1 cellular context compared by ENCODE assay signal in the genomic region with DNA sequence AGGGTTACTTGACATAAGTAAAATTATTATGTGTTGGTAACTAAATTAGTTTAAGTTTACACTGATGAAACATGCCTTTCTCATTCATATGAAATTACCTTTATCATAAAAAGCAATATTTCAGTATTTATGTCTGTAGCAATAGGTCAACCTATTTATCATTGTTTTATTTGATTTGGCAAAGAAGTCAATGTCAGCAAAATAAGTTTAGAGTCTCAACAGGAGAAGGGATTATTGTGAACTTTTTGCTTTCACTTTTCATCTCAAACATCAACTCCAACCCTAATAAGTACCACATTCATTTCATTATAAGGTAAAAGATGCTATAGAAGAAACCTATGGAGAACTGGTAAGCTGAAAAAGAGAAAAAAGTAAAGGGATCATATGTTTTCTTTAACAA.
TF ChIP-seq lines count a peak whose summit lies in the region.

No MANE protein-coding gene starts in this region.

TF ChIP-seq in HepG2, 621 proteins besides CTCF, POLR2A, EP300 and RAD21 (continued from another document):
- TF ChIP-seq ZNF589 (CRISPR knock-in tag; conservative IDR thresholded peaks at IDR 0.05) (no peak), ZNF20 (CRISPR knock-in tag; IDR thresholded peaks at IDR 0.05) (no peak), GPN1 (CRISPR knock-in tag; IDR thresholded peaks at IDR 0.05; ENCODE audit: borderline replicate concordance) (no peak), ELF1 (CRISPR knock-in tag; IDR thresholded peaks at IDR 0.05) (no peak), ZC3H13 (CRISPR knock-in tag; IDR thresholded peaks at IDR 0.05) (no peak), SKI (IDR thresholded peaks at IDR 0.05; ENCODE audit: partially characterized antibody) (no peak), PRMT3 (CRISPR knock-in tag; IDR thresholded peaks at IDR 0.05; ENCODE audit: borderline replicate concordance, low read depth) (no peak), ZNF772 (CRISPR knock-in tag; IDR thresholded peaks at IDR 0.05) (no peak), ZFP36L1 (CRISPR knock-in tag; IDR thresholded peaks at IDR 0.05) (no peak), HNRNPLL (IDR thresholded peaks at IDR 0.05; ENCODE audit: low read depth, low read length, poor library complexity, severe bottlenecking) (no peak), CBFB (CRISPR knock-in tag; IDR thresholded peaks at IDR 0.05) (no peak), MAFK (conservative IDR thresholded peaks at IDR 0.05 in 1 of 2, IDR thresholded peaks at IDR 0.05 in 1 of 2; ENCODE audit: low read length in 2 of 2) (peak in 1 of 2 experiments; percentile 77; a peak in 3 of 4 replicates)
- TF ChIP-seq, protein P1, sequence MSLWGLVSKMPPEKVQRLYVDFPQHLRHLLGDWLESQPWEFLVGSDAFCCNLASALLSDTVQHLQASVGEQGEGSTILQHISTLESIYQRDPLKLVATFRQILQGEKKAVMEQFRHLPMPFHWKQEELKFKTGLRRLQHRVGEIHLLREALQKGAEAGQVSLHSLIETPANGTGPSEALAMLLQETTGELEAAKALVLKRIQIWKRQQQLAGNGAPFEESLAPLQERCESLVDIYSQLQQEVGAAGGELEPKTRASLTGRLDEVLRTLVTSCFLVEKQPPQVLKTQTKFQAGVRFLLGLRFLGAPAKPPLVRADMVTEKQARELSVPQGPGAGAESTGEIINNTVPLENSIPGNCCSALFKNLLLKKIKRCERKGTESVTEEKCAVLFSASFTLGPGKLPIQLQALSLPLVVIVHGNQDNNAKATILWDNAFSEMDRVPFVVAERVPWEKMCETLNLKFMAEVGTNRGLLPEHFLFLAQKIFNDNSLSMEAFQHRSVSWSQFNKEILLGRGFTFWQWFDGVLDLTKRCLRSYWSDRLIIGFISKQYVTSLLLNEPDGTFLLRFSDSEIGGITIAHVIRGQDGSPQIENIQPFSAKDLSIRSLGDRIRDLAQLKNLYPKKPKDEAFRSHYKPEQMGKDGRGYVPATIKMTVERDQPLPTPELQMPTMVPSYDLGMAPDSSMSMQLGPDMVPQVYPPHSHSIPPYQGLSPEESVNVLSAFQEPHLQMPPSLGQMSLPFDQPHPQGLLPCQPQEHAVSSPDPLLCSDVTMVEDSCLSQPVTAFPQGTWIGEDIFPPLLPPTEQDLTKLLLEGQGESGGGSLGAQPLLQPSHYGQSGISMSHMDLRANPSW (CRISPR knock-in tag; IDR thresholded peaks at IDR 0.05; ENCODE audit: borderline replicate concordance): no peak
- TF ChIP-seq, protein P2, sequence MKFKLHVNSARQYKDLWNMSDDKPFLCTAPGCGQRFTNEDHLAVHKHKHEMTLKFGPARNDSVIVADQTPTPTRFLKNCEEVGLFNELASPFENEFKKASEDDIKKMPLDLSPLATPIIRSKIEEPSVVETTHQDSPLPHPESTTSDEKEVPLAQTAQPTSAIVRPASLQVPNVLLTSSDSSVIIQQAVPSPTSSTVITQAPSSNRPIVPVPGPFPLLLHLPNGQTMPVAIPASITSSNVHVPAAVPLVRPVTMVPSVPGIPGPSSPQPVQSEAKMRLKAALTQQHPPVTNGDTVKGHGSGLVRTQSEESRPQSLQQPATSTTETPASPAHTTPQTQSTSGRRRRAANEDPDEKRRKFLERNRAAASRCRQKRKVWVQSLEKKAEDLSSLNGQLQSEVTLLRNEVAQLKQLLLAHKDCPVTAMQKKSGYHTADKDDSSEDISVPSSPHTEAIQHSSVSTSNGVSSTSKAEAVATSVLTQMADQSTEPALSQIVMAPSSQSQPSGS (CRISPR knock-in tag; IDR thresholded peaks at IDR 0.05): no peak
TF ChIP-seq in HepG2: peak in this region for 2.
